In the genomic region with DNA sequence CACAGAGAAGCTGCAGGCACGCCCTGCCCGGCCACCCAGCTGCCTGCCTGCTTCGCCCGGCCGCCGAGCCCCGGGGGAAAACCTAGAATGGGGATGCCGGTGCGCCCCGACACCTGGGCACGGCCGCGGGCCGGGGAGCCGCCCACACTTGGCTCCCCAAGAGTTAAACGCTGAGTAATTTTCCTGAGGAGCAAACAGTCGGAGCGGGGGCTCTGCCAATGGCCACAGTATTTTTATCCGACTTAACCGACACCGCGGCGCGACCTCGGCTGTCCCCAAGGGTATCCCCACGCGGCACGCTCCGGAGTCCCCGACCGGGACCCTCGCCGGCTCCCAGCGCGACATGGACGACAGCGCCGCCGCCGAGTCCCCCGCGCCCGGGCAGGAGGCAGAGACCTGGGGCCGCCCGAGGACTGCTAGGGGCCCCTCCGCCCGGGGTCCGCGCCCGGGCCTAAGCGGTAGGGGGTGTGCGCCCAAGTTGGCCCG, we compare ENCODE assay signal across 8 cellular contexts. TPM values are rescaled to one million over a fixed set of nuclear protein-coding genes. Genes with fewer than 3 reads are reported as not detected.
DNase-seq lines count a peak whose midpoint lies in the region; ATAC-seq and TF ChIP-seq lines count a peak whose summit lies in the region.

No MANE protein-coding gene starts in this region.

- ATAC-seq in GM18867 (IDR thresholded peaks at IDR 0.05; ENCODE audit: unreplicated experiment) (peak; percentile 43), HG03039 (IDR thresholded peaks at IDR 0.05; ENCODE audit: unreplicated experiment) (peak; percentile 18), SK-N-SH treated with all-trans-retinoic acid at 6 μM for 48 hours (peak; percentile 70), HG03457 (IDR thresholded peaks at IDR 0.05; ENCODE audit: unreplicated experiment) (no peak)
- no peak for ATAC-seq in stimulated activated naive CD8-positive, alpha-beta T cell treated with anti-CD3 and anti-CD28 coated beads, Interleukin-15, Interleukin-2, amounts not matched to agents 100 U/mL and 50 U/mL, for 24 hours

- peak overlapping the region; percentile 41 for H3K27ac Mint-ChIP-seq in mesothelial cell of epicardium

- no peaks in the 10 kb centered on the region for H3K9me3 Mint-ChIP-seq in mesothelial cell of epicardium

- H3K27me3 Mint-ChIP-seq in mesothelial cell of epicardium (ENCODE audit: low read depth): no peaks in the 10 kb centered on the region

- TF ChIP-seq CTCF in 22Rv1 (IDR thresholded peaks at IDR 0.05) (no peak), coronary artery (IDR thresholded peaks at IDR 0.05) (no peak), mesothelial cell of epicardium (IDR thresholded peaks at IDR 0.05; ENCODE audit: unreplicated experiment) (no peak)

- H3K4me3 ChIP-seq in coronary artery: peak overlapping the region; percentile 99

- peak overlapping the region; percentile 69 for H3K4me3 Mint-ChIP-seq in mesothelial cell of epicardium

- H3K27ac ChIP-seq in 22Rv1 (peak overlapping the region; percentile 20; the same call in 1 of the 2 replicates), coronary artery (peak overlapping the region; percentile 1 to 89)

- no peaks in the 10 kb centered on the region for H3K36me3 Mint-ChIP-seq in mesothelial cell of epicardium

- peak; percentile 78 for DNase-seq in coronary artery (ENCODE audit: low spot score)
- peak in 1 of 2 experiments; percentile 63 for DNase-seq in mesothelial cell of epicardium (ENCODE audit: low spot score in 2 of 2, unreplicated experiment in 2 of 2)
- DNase-seq in stimulated activated naive CD8-positive, alpha-beta T cell treated with anti-CD3 and anti-CD28 coated beads, Interleukin-15, Interleukin-2, amounts not matched to agents 100 U/mL and 50 U/mL, for 24 hours: peak; percentile 41

- H3K4me1 Mint-ChIP-seq in mesothelial cell of epicardium: peaks cover 34% of the 10 kb centered on the region

TF ChIP-seq in SK-N-SH treated with all-trans-retinoic acid at 6 μM for 48 hours, 23 proteins besides CTCF, POLR2A, EP300 and RAD21:
- TF ChIP-seq ZFP30 (CRISPR knock-in tag; IDR thresholded peaks at IDR 0.05) (no peak), ARNTL (CRISPR knock-in tag; IDR thresholded peaks at IDR 0.05; ENCODE audit: borderline replicate concordance, low read depth) (no peak), ISL1 (CRISPR knock-in tag; IDR thresholded peaks at IDR 0.05) (no peak), ZNF565 (CRISPR knock-in tag; conservative IDR thresholded peaks at IDR 0.05; ENCODE audit: low read depth) (no peak), OSR1 (CRISPR knock-in tag; IDR thresholded peaks at IDR 0.05) (no peak), CSDC2 (CRISPR knock-in tag; IDR thresholded peaks at IDR 0.05) (no peak), RARB (CRISPR knock-in tag; IDR thresholded peaks at IDR 0.05) (no peak), GLIS3 (CRISPR knock-in tag; IDR thresholded peaks at IDR 0.05) (no peak), ZNF70 (CRISPR knock-in tag; IDR thresholded peaks at IDR 0.05) (no peak), SNAI2 (CRISPR knock-in tag; IDR thresholded peaks at IDR 0.05) (no peak), TCF4 (CRISPR knock-in tag; IDR thresholded peaks at IDR 0.05; ENCODE audit: borderline replicate concordance) (no peak), ZNF8 (CRISPR knock-in tag; IDR thresholded peaks at IDR 0.05) (no peak), BACH2 (CRISPR knock-in tag; IDR thresholded peaks at IDR 0.05; ENCODE audit: borderline replicate concordance) (no peak)
- TF ChIP-seq, protein P1, sequence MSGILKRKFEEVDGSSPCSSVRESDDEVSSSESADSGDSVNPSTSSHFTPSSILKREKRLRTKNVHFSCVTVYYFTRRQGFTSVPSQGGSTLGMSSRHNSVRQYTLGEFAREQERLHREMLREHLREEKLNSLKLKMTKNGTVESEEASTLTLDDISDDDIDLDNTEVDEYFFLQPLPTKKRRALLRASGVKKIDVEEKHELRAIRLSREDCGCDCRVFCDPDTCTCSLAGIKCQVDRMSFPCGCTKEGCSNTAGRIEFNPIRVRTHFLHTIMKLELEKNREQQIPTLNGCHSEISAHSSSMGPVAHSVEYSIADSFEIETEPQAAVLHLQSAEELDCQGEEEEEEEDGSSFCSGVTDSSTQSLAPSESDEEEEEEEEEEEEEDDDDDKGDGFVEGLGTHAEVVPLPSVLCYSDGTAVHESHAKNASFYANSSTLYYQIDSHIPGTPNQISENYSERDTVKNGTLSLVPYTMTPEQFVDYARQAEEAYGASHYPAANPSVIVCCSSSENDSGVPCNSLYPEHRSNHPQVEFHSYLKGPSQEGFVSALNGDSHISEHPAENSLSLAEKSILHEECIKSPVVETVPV (CRISPR knock-in tag; IDR thresholded peaks at IDR 0.05): no peak
- TF ChIP-seq, protein P2, sequence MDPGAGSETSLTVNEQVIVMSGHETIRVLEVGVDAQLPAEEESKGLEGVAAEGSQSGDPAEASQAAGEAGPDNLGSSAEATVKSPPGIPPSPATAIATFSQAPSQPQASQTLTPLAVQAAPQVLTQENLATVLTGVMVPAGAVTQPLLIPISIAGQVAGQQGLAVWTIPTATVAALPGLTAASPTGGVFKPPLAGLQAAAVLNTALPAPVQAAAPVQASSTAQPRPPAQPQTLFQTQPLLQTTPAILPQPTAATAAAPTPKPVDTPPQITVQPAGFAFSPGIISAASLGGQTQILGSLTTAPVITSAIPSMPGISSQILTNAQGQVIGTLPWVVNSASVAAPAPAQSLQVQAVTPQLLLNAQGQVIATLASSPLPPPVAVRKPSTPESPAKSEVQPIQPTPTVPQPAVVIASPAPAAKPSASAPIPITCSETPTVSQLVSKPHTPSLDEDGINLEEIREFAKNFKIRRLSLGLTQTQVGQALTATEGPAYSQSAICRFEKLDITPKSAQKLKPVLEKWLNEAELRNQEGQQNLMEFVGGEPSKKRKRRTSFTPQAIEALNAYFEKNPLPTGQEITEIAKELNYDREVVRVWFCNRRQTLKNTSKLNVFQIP (CRISPR knock-in tag; IDR thresholded peaks at IDR 0.05; ENCODE audit: borderline replicate concordance, low read depth): no peak
- TF ChIP-seq, protein P3, sequence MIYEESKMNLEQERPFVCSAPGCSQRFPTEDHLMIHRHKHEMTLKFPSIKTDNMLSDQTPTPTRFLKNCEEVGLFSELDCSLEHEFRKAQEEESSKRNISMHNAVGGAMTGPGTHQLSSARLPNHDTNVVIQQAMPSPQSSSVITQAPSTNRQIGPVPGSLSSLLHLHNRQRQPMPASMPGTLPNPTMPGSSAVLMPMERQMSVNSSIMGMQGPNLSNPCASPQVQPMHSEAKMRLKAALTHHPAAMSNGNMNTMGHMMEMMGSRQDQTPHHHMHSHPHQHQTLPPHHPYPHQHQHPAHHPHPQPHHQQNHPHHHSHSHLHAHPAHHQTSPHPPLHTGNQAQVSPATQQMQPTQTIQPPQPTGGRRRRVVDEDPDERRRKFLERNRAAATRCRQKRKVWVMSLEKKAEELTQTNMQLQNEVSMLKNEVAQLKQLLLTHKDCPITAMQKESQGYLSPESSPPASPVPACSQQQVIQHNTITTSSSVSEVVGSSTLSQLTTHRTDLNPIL (CRISPR knock-in tag; IDR thresholded peaks at IDR 0.05; ENCODE audit: low read depth): no peak
- TF ChIP-seq, protein P4, sequence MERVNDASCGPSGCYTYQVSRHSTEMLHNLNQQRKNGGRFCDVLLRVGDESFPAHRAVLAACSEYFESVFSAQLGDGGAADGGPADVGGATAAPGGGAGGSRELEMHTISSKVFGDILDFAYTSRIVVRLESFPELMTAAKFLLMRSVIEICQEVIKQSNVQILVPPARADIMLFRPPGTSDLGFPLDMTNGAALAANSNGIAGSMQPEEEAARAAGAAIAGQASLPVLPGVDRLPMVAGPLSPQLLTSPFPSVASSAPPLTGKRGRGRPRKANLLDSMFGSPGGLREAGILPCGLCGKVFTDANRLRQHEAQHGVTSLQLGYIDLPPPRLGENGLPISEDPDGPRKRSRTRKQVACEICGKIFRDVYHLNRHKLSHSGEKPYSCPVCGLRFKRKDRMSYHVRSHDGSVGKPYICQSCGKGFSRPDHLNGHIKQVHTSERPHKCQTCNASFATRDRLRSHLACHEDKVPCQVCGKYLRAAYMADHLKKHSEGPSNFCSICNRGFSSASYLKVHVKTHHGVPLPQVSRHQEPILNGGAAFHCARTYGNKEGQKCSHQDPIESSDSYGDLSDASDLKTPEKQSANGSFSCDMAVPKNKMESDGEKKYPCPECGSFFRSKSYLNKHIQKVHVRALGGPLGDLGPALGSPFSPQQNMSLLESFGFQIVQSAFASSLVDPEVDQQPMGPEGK (CRISPR knock-in tag; IDR thresholded peaks at IDR 0.05; ENCODE audit: borderline replicate concordance): no peak
TF ChIP-seq in SK-N-SH treated with all-trans-retinoic acid at 6 μM for 48 hours: peak in this region for 0.

RNA-seq across cellular contexts. Expression of a gene that starts 0.6 kb away (rescaled TPM):
- 46.9 to 52.8 TPM (median 51.7 TPM) in 3 replicates for total RNA-seq in mesothelial cell of epicardium

Comparison
In these comparisons a context has a peak if more than half of its experiments do, and no peak if none do; other contexts are left out.
1. ATAC-seq: peak in GM18867 (single experiment), HG03039 (single experiment) and SK-N-SH treated with all-trans-retinoic acid at 6 μM for 48 hours (single experiment); none in stimulated activated naive CD8-positive, alpha-beta T cell treated with anti-CD3 and anti-CD28 coated beads, Interleukin-15, Interleukin-2, amounts not matched to agents 100 U/mL and 50 U/mL, for 24 hours (single experiment) and HG03457 (single experiment).